ENCODE assay signal across 12 cellular contexts in genomic region chr7:2526659-2527504, GRCh38. TPM values are rescaled to one million over a fixed set of nuclear protein-coding genes. Genes with fewer than 3 reads are reported as not detected.
A peak's percentile ranks its signal among the peaks of the same experiment; 100 is the strongest.
DNase-seq lines count a peak whose midpoint lies in the region; ATAC-seq and TF ChIP-seq lines count a peak whose summit lies in the region.
"Had no signal": no experiment of that assay in that cellular context is flagged by ENCODE, and none has a peak within 500 bp of the region (broad histone marks: within the 10 kb centered on the region; RNA-seq: fewer than 3 reads in every experiment).

No MANE protein-coding gene starts in this region.

- H3K4me1 ChIP-seq in CD4-positive, alpha-beta memory T cell (ENCODE audit: insufficient read depth, low read length): peaks cover 91% of the 10 kb centered on the region
- H3K4me1 ChIP-seq in HUES64 (ENCODE audit: insufficient read depth, low read length) (peaks cover 34% of the 10 kb centered on the region), psoas muscle (peaks cover 14% of the 10 kb centered on the region)
- H3K4me1 ChIP-seq in effector memory CD4-positive, alpha-beta T cell (ENCODE audit: control insufficient read depth, insufficient read depth, low read length, poor library complexity, severe bottlenecking): peaks cover 89% of the 10 kb centered on the region

- no peaks in the 10 kb centered on the region for H3K27me3 ChIP-seq in CD4-positive, alpha-beta memory T cell (ENCODE audit: insufficient read depth, low read length)
- H3K27me3 ChIP-seq in HUES64 (ENCODE audit: insufficient read depth, low read length) (peaks cover 1% of the 10 kb centered on the region; the same call in 1 of the 2 replicates), psoas muscle (ENCODE audit: insufficient read depth in 3 of 3, low read length in 2 of 3) (peaks cover 0 to 18% (median 18%) of the 10 kb centered on the region in 3 donors)
- no peaks in the 10 kb centered on the region for H3K27me3 ChIP-seq in effector memory CD4-positive, alpha-beta T cell (replicated peaks; ENCODE audit: control insufficient read depth, insufficient read depth, low read length, poor library complexity, severe bottlenecking)

- no peaks in the 10 kb centered on the region for H3K9me3 ChIP-seq in CD4-positive, alpha-beta memory T cell (ENCODE audit: control insufficient read depth in 1 of 2, low read length in 2 of 2)
- no peaks in the 10 kb centered on the region for H3K9me3 ChIP-seq in HUES64 (ENCODE audit: insufficient read depth, low read depth, low read length)
- no peaks in the 10 kb centered on the region for H3K9me3 ChIP-seq in effector memory CD4-positive, alpha-beta T cell (ENCODE audit: control insufficient read depth, low read length)
- H3K9me3 ChIP-seq in psoas muscle: no peaks in the 10 kb centered on the region

- no peaks in the 10 kb centered on the region for H3K27me3 Mint-ChIP-seq in CD4-positive, alpha-beta memory T cell

- intact Hi-C loops in CD4-positive, alpha-beta memory T cell (cut with micrococcal nuclease): loop anchor here (1.0 kb wide), 1 partner anchor 13 kb away; no protein-coding TSS in a partner anchor
- intact Hi-C loops in psoas muscle (cut with DNase I): no loop called here

- H3K9ac ChIP-seq in HUES64 (ENCODE audit: low read depth, low read length): no peak overlapping the region

- no peak overlapping the region for H3K4me3 ChIP-seq in CD4-positive, alpha-beta memory T cell (ENCODE audit: low read length in 2 of 2)
- no peak overlapping the region for H3K4me3 ChIP-seq in HUES64 (ENCODE audit: low read length)
- H3K4me3 ChIP-seq in effector memory CD4-positive, alpha-beta T cell (ENCODE audit: insufficient read depth, low read depth, low read length, poor library complexity, severe bottlenecking): no peak overlapping the region
- no peak overlapping the region for H3K4me3 ChIP-seq in psoas muscle

- no peak for TF ChIP-seq CTCF in psoas muscle (IDR thresholded peaks at IDR 0.05)

- ATAC-seq in psoas muscle (no peak), left lobe of liver (no peak), GM21717 (IDR thresholded peaks at IDR 0.05; ENCODE audit: unreplicated experiment) (no peak)

- peaks cover 23 to 78% (median 58%) of the 10 kb centered on the region in 4 donors for H3K4me1 Mint-ChIP-seq in CD4-positive, alpha-beta memory T cell

- H3K36me3 ChIP-seq in CD4-positive, alpha-beta memory T cell (ENCODE audit: insufficient read depth, low read length): peaks cover 34% of the 10 kb centered on the region
- H3K36me3 ChIP-seq in HUES64 (ENCODE audit: insufficient read depth, low read length) (peaks cover 35% of the 10 kb centered on the region), psoas muscle (ENCODE audit: insufficient read depth in 1 of 2, low read depth in 1 of 2) (no peaks in the 10 kb centered on the region)
- H3K36me3 ChIP-seq in effector memory CD4-positive, alpha-beta T cell (ENCODE audit: control insufficient read depth, insufficient read depth, low read length): peaks cover 40% of the 10 kb centered on the region

- H3K27ac ChIP-seq in CD4-positive, alpha-beta memory T cell (ENCODE audit: low read depth, low read length): peak overlapping the region; percentile 83
- H3K27ac ChIP-seq in HUES64 (ENCODE audit: low read depth, low read length): peak overlapping the region; percentile 49; the same call in 1 of the 2 replicates
- H3K27ac ChIP-seq in effector memory CD4-positive, alpha-beta T cell (ENCODE audit: insufficient read depth, low read length, poor library complexity, severe bottlenecking): peak overlapping the region; percentile 20
- no peak overlapping the region for H3K27ac ChIP-seq in psoas muscle

- CTCF ChIA-PET in CD4-positive, alpha-beta memory T cell (lab: Charles Lee; ENCODE audit: partially characterized antibody): interaction anchor here (1.1 to 5.2 kb wide), 3 partner anchors 17 to 184 kb away, joined by 3 to 29 read pairs (median 4); no protein-coding TSS in a partner anchor

- POLR2A ChIA-PET in CD4-positive, alpha-beta memory T cell (lab: Charles Lee; ENCODE audit: partially characterized antibody): interaction anchor here (0.6 to 15.7 kb wide), 6 partner anchors 7 to 60 kb away, joined by 3 to 511 read pairs (median 3); partner anchors contain the start of gene LFNG

- H3K4me3 Mint-ChIP-seq in CD4-positive, alpha-beta memory T cell: peak overlapping the region in 7 of 8 donors; percentile 33 to 82 (median 71)
- H3K4me3 Mint-ChIP-seq: nephron had no signal

- peaks cover 10 to 48% of the 10 kb centered on the region in 2 donors for H3K36me3 Mint-ChIP-seq in CD4-positive, alpha-beta memory T cell

- H3K9me3 Mint-ChIP-seq in CD4-positive, alpha-beta memory T cell: no peaks in the 10 kb centered on the region
- H3K9me3 Mint-ChIP-seq: HFFc6, nephron had no signal

- WGBS in HUES64: 91% methylated on average over 40 of the region's 40 CpGs
- WGBS in psoas muscle, 3 donors: 87 to 90% (median 89%) methylated on average over 40 of the region's 40 CpGs

- DNase-seq in CD4-positive, alpha-beta memory T cell: no peak
- no peak for DNase-seq in effector memory CD4-positive, alpha-beta T cell
- DNase-seq in psoas muscle (peak; percentile 9 to 42), left lobe of liver (ENCODE audit: low spot score) (no peak), HT-29 (ENCODE audit: low spot score) (no peak)

- peak overlapping the region in 6 of 7 donors; percentile 8 to 99 (median 82) for H3K27ac Mint-ChIP-seq in CD4-positive, alpha-beta memory T cell
- H3K27ac Mint-ChIP-seq: nephron had no signal

RNA-seq across cellular contexts. Expression of gene LFNG, which starts 7.3 kb away (rescaled TPM):
- 100 to 1,000 TPM; 125 to 127 TPM for total RNA-seq in CD4-positive, alpha-beta memory T cell
- polyA plus RNA-seq in CD4-positive, alpha-beta memory T cell: 1 to 10 TPM in 1 of 2 donors, under 1 TPM in 1; 0.09 to 4.1 TPM
- polyA plus RNA-seq in HUES64 (2013, experiment 1 of 2): 23.3 TPM
- 25.9 TPM for polyA plus RNA-seq in HUES64 (2013, experiment 2 of 2)
- total RNA-seq in psoas muscle (1 to 10 TPM; 2.4 to 3.0 (median 2.8) TPM), left lobe of liver (1.2 TPM)
- polyA plus RNA-seq in psoas muscle: 1 to 10 TPM; 1.3 to 2.1 (median 2.0) TPM
- 85.6 and 87.5 TPM in 2 replicates for total RNA-seq in HT-29 (2014; rRNA removed; shearing (Covaris generic))

RNA-seq across cellular contexts. Expression of gene BRAT1, which starts 28.4 kb away (rescaled TPM):
- total RNA-seq in CD4-positive, alpha-beta memory T cell: 10 to 100 TPM; 37.0 to 41.4 TPM
- 10 to 100 TPM; 24.2 to 42.4 TPM for polyA plus RNA-seq in CD4-positive, alpha-beta memory T cell
- 33.9 TPM for polyA plus RNA-seq in HUES64 (2013, experiment 1 of 2)
- polyA plus RNA-seq in HUES64 (2013, experiment 2 of 2): 33.3 TPM
- total RNA-seq in psoas muscle: 10 to 100 TPM; 11.9 to 14.3 (median 12.5) TPM
- 10 to 100 TPM; 13.2 to 14.8 (median 14.4) TPM for polyA plus RNA-seq in psoas muscle
- total RNA-seq in left lobe of liver: 15.6 TPM
- 101 and 106 TPM in 2 replicates for total RNA-seq in HT-29 (2014; rRNA removed; shearing (Covaris generic))

RNA-seq across cellular contexts. Expression of gene IQCE, which starts 31.9 kb away (rescaled TPM):
- total RNA-seq in CD4-positive, alpha-beta memory T cell: 1 to 10 TPM; 8.2 to 9.4 TPM
- polyA plus RNA-seq in CD4-positive, alpha-beta memory T cell: 1 to 10 TPM in 1 of 2 donors, under 1 TPM in 1; 0.81 to 3.7 TPM
- polyA plus RNA-seq in HUES64 (2013, experiment 1 of 2): 3.9 TPM
- polyA plus RNA-seq in HUES64 (2013, experiment 2 of 2): 4.8 TPM
- total RNA-seq in psoas muscle (1 to 10 TPM; 5.6 to 8.5 (median 7.1) TPM), left lobe of liver (5.7 TPM)
- 1 to 10 TPM; 2.4 to 9.6 (median 6.5) TPM for polyA plus RNA-seq in psoas muscle
- 23.1 and 24.7 TPM in 2 replicates for total RNA-seq in HT-29 (2014; rRNA removed; shearing (Covaris generic))

RNA-seq across cellular contexts. Expression of gene GRIFIN, which starts 50.7 kb away (rescaled TPM):
- total RNA-seq in CD4-positive, alpha-beta memory T cell: not detected
- polyA plus RNA-seq in CD4-positive, alpha-beta memory T cell: not detected
- not detected for polyA plus RNA-seq in HUES64 (2013, experiment 1 of 2)
- not detected for polyA plus RNA-seq in HUES64 (2013, experiment 2 of 2)
- total RNA-seq in psoas muscle (not detected), left lobe of liver (not detected)
- polyA plus RNA-seq in psoas muscle: not detected
- not detected in 2 replicates for total RNA-seq in HT-29 (2014; rRNA removed; shearing (Covaris generic))
- total RNA-seq: cerebellum, fibroblast of lung, HFFc6, RPMI7951 had no signal
- polyA plus RNA-seq: fibroblast of lung had no signal

Comparison
In these comparisons a context has a peak if more than half of its experiments do, and no peak if none do; other contexts are left out.
1. DNase-seq: peak in psoas muscle (2 of 2); none in CD4-positive, alpha-beta memory T cell (0 of 5), effector memory CD4-positive, alpha-beta T cell (0 of 3), left lobe of liver (single experiment) and HT-29 (single experiment).
2. RNA of gene LFNG, which starts 7.3 kb away (total RNA-seq): 125 to 127 TPM in CD4-positive, alpha-beta memory T cell and 85.6 to 87.5 TPM in HT-29; 2.4 to 3.0 TPM in psoas muscle and 1.2 TPM in left lobe of liver (single experiment); every median in the first group is over 10 times any median in the second.